In genomic region chr11:78374917-78375316, GRCh38 we compare ENCODE assay signal across 9 cellular contexts.
"Had no signal": no experiment of that assay in that cellular context is flagged by ENCODE, and none has a peak within 500 bp of the region (broad histone marks: within the 10 kb centered on the region; RNA-seq: fewer than 3 reads in every experiment).

No MANE protein-coding gene starts in this region.

- FAIRE-seq: H1, HTR-8/SVneo had no signal

- DNase-seq: H7, HFFc6, KBM-7 had no signal

- ATAC-seq: GM23338, HCT116 had no signal

- H3K4me2 ChIP-seq: GM23338, KMS-11 had no signal

- H3K27ac ChIP-seq: KMS-11 had no signal

- H2AFZ ChIP-seq: GM23338 had no signal

- H3K9me3 ChIP-seq: HAP-1 had no signal

- H3K9ac ChIP-seq: KMS-11 had no signal

- H3K4me3 ChIP-seq: GM23338, HAP-1 had no signal

- H3K36me3 ChIP-seq: HAP-1 had no signal
